In the genomic region with DNA sequence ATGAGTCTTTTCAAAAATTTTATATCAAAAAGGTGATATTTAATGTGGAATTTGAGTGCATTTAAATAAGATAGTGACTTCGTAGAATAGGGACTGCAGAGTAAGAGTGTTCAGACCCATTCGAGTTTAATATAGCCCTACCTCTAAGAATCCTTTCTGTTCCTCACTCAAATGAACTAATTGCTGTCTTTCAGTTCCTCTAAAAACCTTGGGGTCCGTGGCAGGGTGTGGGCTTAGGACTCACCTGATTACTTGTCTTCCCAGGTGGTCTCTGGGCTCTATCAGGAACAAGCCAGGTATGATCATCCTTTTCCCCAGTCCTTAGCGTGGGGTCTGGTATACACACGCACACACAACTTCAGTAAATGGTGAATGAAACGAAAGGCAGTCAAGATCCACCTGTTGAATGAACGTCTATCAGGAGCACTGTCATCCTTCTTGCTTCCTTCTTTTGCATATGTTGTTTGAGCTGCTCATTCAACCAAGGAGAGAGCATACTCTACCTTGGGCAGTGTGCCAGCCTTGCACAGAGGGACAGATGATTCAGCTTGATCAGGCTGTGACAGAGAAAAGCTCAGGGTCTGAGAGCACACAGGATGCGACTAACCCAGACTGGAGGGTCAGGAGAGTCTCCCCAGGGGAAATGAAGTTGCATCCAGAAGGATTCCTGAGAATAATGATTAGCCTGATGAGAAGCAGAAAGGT, we compare ENCODE assay signal across 8 cellular contexts. TPM values are rescaled to one million over a fixed set of nuclear protein-coding genes. Genes with fewer than 3 reads are reported as not detected.
DNase-seq lines count a peak whose midpoint lies in the region; ATAC-seq and TF ChIP-seq lines count a peak whose summit lies in the region.

No MANE protein-coding gene starts in this region.

- H3K4me1 Mint-ChIP-seq in T-helper 17 cell, result peaks cover 24% of the 10 kb centered on the region

- H3K4me3 Mint-ChIP-seq in T-helper 17 cell, result peak overlapping the region; percentile 100

- H3K27ac ChIP-seq in body of pancreas (peak overlapping the region in 3 of 4 donors; percentile 89 to 96 (median 90)), layer of hippocampus (ENCODE audit: low read depth, low read length) (peak overlapping the region; percentile 94)

- no peaks in the 10 kb centered on the region for H3K27me3 Mint-ChIP-seq in T-helper 17 cell

- no peaks in the 10 kb centered on the region for H3K9me3 ChIP-seq in T-helper 17 cell (ENCODE audit: control insufficient read depth, low read length, poor library complexity, severe bottlenecking)
- no peaks in the 10 kb centered on the region for H3K9me3 ChIP-seq in body of pancreas

- ATAC-seq in GM18502 (IDR thresholded peaks at IDR 0.05; ENCODE audit: poor library complexity, unreplicated experiment) (peak; percentile 73), HG02852 (IDR thresholded peaks at IDR 0.05; ENCODE audit: unreplicated experiment) (peak; percentile 56), T-helper 17 cell (no peak), body of pancreas (no peak)

- no peaks in the 10 kb centered on the region for H3K36me3 ChIP-seq in body of pancreas (replicated peaks in 1 of 2; ENCODE audit: insufficient read depth in 1 of 2, low read depth in 2 of 2)

- H3K4me3 ChIP-seq in body of pancreas, result no peak overlapping the region

- intact Hi-C loops in body of pancreas (cut with DNase I), result no loop called here

- H3K27me3 ChIP-seq in body of pancreas (no peaks in the 10 kb centered on the region), layer of hippocampus (ENCODE audit: control insufficient read depth, insufficient read depth, low read length) (no peaks in the 10 kb centered on the region)

- DNase-seq in NCI-H1436 treated with DMSO at 0.1 percent for 48 hours (lab: John Stamatoyannopoulos, UW) (peak; percentile 77), T-helper 17 cell (no peak), body of pancreas (peak; percentile 58 to 80 (median 72)), NCI-H1930 (lab: John Stamatoyannopoulos, UW) (no peak)
- peak; percentile 30 to 40 for DNase-seq in stimulated activated CD4-positive, alpha-beta T cell treated with anti-CD3 and anti-CD28 coated beads, Interleukin-2, amount 100 ng/mL, for 48 hours

- 70% methylated on average over 8 of the region's 8 CpGs for WGBS in body of pancreas, 2 donors

- H3K27ac Mint-ChIP-seq in T-helper 17 cell, result no peak overlapping the region

- peaks cover 24% of the 10 kb centered on the region for H3K4me1 ChIP-seq in body of pancreas

- TF ChIP-seq CTCF in body of pancreas (IDR thresholded peaks at IDR 0.05), result no peak

- TF ChIP-seq POLR2A in body of pancreas (IDR thresholded peaks at IDR 0.05), result no peak

- peaks cover 6% of the 10 kb centered on the region for H3K36me3 Mint-ChIP-seq in T-helper 17 cell (ENCODE audit: low read depth)

RNA-seq across cellular contexts. Expression of a gene that starts 1.2 kb away (rescaled TPM):
- total RNA-seq in T-helper 17 cell (100 to 1,000 TPM in 1 of 2 donors, 10 to 100 TPM in 1; 69.4 to 140 TPM), body of pancreas (10 to 100 TPM; 33.2 to 34.9 TPM)

Comparison
In these comparisons a context has a peak if more than half of its experiments do, and no peak if none do; other contexts are left out.
1. ATAC-seq: peak in GM18502 (single experiment) and HG02852 (single experiment); none in T-helper 17 cell (single experiment) and body of pancreas (single experiment).
2. DNase-seq: peak in NCI-H1436 treated with DMSO at 0.1 percent for 48 hours (single experiment), body of pancreas (4 of 4) and stimulated activated CD4-positive, alpha-beta T cell treated with anti-CD3 and anti-CD28 coated beads, Interleukin-2, amount 100 ng/mL, for 48 hours (2 of 2); none in T-helper 17 cell (0 of 3) and NCI-H1930 (0 of 2).